ENCODE assay signal across 1 cellular context in genomic region chr4:74398894-74399589, GRCh38. TPM values are rescaled to one million over a fixed set of nuclear protein-coding genes. Genes with fewer than 3 reads are reported as not detected.
"Had no signal": no experiment of that assay in that cellular context is flagged by ENCODE, and none has a peak within 500 bp of the region (broad histone marks: within the 10 kb centered on the region; RNA-seq: fewer than 3 reads in every experiment).

No MANE protein-coding gene starts in this region.

RNA-seq across cellular contexts. Expression of gene EREG, which starts 34.1 kb away (rescaled TPM):
- total RNA-seq: progenitor cell of endocrine pancreas had no signal
